In the genomic region with DNA sequence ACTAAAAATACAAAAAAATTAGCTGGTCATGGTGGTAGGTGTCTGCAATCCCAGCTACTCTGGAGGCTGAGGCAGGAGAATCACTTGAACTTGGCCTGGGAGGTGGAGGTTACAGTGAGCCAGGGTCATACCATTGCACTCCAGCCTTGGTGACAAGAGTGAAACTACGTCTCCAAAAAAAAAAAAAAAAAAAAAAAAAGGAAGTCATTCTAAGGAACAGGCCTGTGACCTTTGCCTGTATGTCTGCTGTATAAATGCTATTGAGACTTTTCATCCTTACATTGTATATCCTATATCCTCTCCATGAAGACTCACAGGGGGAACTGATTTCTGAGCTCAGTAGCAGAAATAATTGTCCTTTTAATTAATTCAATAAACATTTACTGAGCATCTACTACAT, we compare ENCODE assay signal across 17 cellular contexts.
"Had no signal": no experiment of that assay in that cellular context is flagged by ENCODE, and none has a peak within 500 bp of the region (broad histone marks: within the 10 kb centered on the region; RNA-seq: fewer than 3 reads in every experiment).

No MANE protein-coding gene starts in this region.

- DNase-seq: activated CD4-positive, alpha-beta T cell treated with anti-CD3 and anti-CD28 coated beads for 48 hours; activated CD4-positive, CD25-positive, alpha-beta regulatory T cell; activated CD8-positive, alpha-beta T cell treated with anti-CD3 and anti-CD28 coated beads for 36 hours; activated naive CD4-positive, alpha-beta T cell treated with Interleukin-2 at 50 U/mL for 16 hours; activated naive CD8-positive, alpha-beta T cell treated with anti-CD3 and anti-CD28 coated beads, Interleukin-2, amount 10 ng/mL, durations not matched to agents 7 days and 5 days; activated T-cell treated with anti-CD3 and anti-CD28 coated beads, Interleukin-2, amount 50 U/mL, for 1 hour; amygdala; dorsolateral prefrontal cortex; immature natural killer cell; mesendoderm; naive thymus-derived CD8-positive, alpha-beta T cell; spleen; stimulated activated CD4-positive, alpha-beta T cell treated with anti-CD3 and anti-CD28 coated beads, Interleukin-4, amount 100 ng/mL, for 4 hours had no signal

- H3K79me2 ChIP-seq: parathyroid adenoma had no signal

- H3K4me3 ChIP-seq: cardiac muscle cell, dorsolateral prefrontal cortex, spleen had no signal

- H2AFZ ChIP-seq: parathyroid adenoma had no signal

- H3K4me1 ChIP-seq: parathyroid adenoma had no signal

- H3K9me3 ChIP-seq: spleen had no signal

- H3K27me3 ChIP-seq: cardiac muscle cell, dorsolateral prefrontal cortex, spleen had no signal

- H3K27ac ChIP-seq: cardiac muscle cell, parathyroid adenoma, spleen had no signal

- H3K36me3 ChIP-seq: cardiac muscle cell, spleen had no signal

- ATAC-seq: activated CD8-positive, alpha-beta T cell treated with anti-CD3 and anti-CD28 coated beads for 36 hours; naive thymus-derived CD8-positive, alpha-beta T cell; sciatic nerve; stimulated activated memory B cell treated with anti-CD40 and anti-IgM and Interleukin-4, amounts not matched to agents 10 μg/mL and 1 μg/mL and 100 μg/mL, for 72 hours had no signal

- H3K9ac ChIP-seq: parathyroid adenoma had no signal
